6 cellular contexts compared by ENCODE assay signal in the genomic region with DNA sequence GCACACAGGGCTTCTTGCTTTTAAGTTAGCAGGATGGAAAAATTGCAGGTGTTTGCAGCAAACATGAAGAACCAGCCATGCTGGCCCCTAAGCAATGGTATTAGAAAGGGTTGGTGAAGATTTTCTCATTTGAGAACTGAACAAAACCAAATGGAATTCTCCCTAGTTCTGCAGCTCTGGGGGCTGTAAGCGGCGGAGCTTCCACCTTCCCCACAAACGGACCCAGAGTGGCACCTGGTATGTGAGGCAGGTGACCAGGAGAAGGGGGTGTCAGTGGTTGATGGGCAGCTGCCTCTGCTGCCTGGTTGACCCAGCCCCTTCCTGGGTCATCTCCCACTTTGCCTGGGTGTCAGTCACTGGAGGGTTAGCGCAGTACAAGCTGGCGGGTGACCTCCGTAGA. TPM values are rescaled to one million over a fixed set of nuclear protein-coding genes. Genes with fewer than 3 reads are reported as not detected.
DNase-seq lines count a peak whose midpoint lies in the region; ATAC-seq, FAIRE-seq and TF ChIP-seq lines count a peak whose summit lies in the region.
"Not testable (repeated sequence)": the region's sequence is repeated elsewhere in the genome, so short reads cannot be mapped to it uniquely, and the experiment has no call there.

No MANE protein-coding gene starts in this region.

- H3K27me3 ChIP-seq in K562 (ENCODE audit: control insufficient read depth in 2 of 2, insufficient read depth in 2 of 2, low read length in 2 of 2) = not testable (repeated sequence)

- not testable (repeated sequence) for H3K36me3 ChIP-seq in K562 (ENCODE audit: control insufficient read depth, insufficient read depth, low read length); kidney (ENCODE audit: control insufficient read depth in 1 of 2, insufficient read depth in 2 of 2, low read length in 2 of 2)

- POLR2A ChIA-PET in K562 (lab: Yijun Ruan, JAX) = not testable (repeated sequence)

- H3K4me2 ChIP-seq in K562 (ENCODE audit: insufficient read depth, low read length) = not testable (repeated sequence)

- BruUV-seq in K562 (replicated peaks; lab: Mats Ljungman, UMichigan) = not testable (repeated sequence)

- not testable (repeated sequence) for H4K20me1 ChIP-seq in K562 (replicated peaks; ENCODE audit: control insufficient read depth, insufficient read depth, low read length)

- in situ Hi-C loops in K562 (cut with MboI) = not testable (repeated sequence)

- not testable (repeated sequence) for H2AFZ ChIP-seq in K562 (ENCODE audit: low read depth, low read length)

- H3K9ac ChIP-seq in K562 (ENCODE audit: insufficient read depth in 1 of 2, low read depth in 2 of 2, low read length in 2 of 2); kidney (ENCODE audit: low read length in 2 of 2): not testable (repeated sequence)

- TF ChIP-seq RAD21 in K562 (CRISPR knock-in tag; conservative IDR thresholded peaks at IDR 0.05 in 1 of 2, IDR thresholded peaks at IDR 0.05 in 1 of 2) = not testable (repeated sequence)

- not testable (repeated sequence) for H3K79me2 ChIP-seq in K562 (ENCODE audit: control insufficient read depth, insufficient read depth, low read length)

- intact Hi-C loops in activated CD4-positive, alpha-beta T cell treated with anti-CD3 and anti-CD28 coated beads, Interleukin-2, amount 10 ng/mL, durations not matched to agents 24 days and 14 days (cut with micrococcal nuclease); K562 (cut with micrococcal nuclease); kidney (cut with DNase I); posterior vena cava (cut with DNase I): not testable (repeated sequence)

- not testable (repeated sequence) for H3K4me1 Mint-ChIP-seq in activated CD4-positive, alpha-beta T cell treated with anti-CD3 and anti-CD28 coated beads, Interleukin-2, amount 10 ng/mL, durations not matched to agents 24 days and 14 days

- H3K9me1 ChIP-seq in K562 (ENCODE audit: control insufficient read depth, insufficient read depth, low read length) = not testable (repeated sequence)

- H3K4me3 Mint-ChIP-seq in activated CD4-positive, alpha-beta T cell treated with anti-CD3 and anti-CD28 coated beads, Interleukin-2, amount 10 ng/mL, durations not matched to agents 24 days and 14 days = not testable (repeated sequence)

- not testable (repeated sequence) for H3K4me3 ChIP-seq in K562; kidney (ENCODE audit: low read length in 2 of 2)

- not testable (repeated sequence) for H3K27me3 Mint-ChIP-seq in activated CD4-positive, alpha-beta T cell treated with anti-CD3 and anti-CD28 coated beads, Interleukin-2, amount 10 ng/mL, durations not matched to agents 24 days and 14 days

- not testable (repeated sequence) for H3K27ac ChIP-seq in K562 (ENCODE audit: extremely low read depth, low read depth, low read length); kidney (ENCODE audit: low read depth in 2 of 2, low read length in 2 of 2)

- ATAC-seq in K562 = peak; percentile 51

- FAIRE-seq in K562 (lab: Jason Lieb, UNC); kidney (lab: Jason Lieb, UNC): not testable (repeated sequence)

- TF ChIP-seq POLR2A in K562 (conservative IDR thresholded peaks at IDR 0.05) = not testable (repeated sequence)

- TF ChIP-seq CTCF in K562 (IDR thresholded peaks at IDR 0.05 in 2 of 3, conservative IDR thresholded peaks at IDR 0.05 in 1 of 3; ENCODE audit: insufficient read depth in 2 of 3, low read depth in 1 of 3, low read length in 3 of 3); kidney (IDR thresholded peaks at IDR 0.05; ENCODE audit: borderline replicate concordance, extremely low read depth, insufficient read depth): not testable (repeated sequence)

- not testable (repeated sequence) for H3K27ac Mint-ChIP-seq in activated CD4-positive, alpha-beta T cell treated with anti-CD3 and anti-CD28 coated beads, Interleukin-2, amount 10 ng/mL, durations not matched to agents 24 days and 14 days

- TF ChIP-seq EP300 in K562 (IDR thresholded peaks at IDR 0.05; ENCODE audit: low read length) = not testable (repeated sequence)

- not testable (repeated sequence) for H3K9me3 Mint-ChIP-seq in activated CD4-positive, alpha-beta T cell treated with anti-CD3 and anti-CD28 coated beads, Interleukin-2, amount 10 ng/mL, durations not matched to agents 24 days and 14 days

- H3K9me3 ChIP-seq in K562 (replicated peaks; ENCODE audit: control insufficient read depth, insufficient read depth, low read depth, low read length); kidney (ENCODE audit: control insufficient read depth in 1 of 2, low read length in 2 of 2): not testable (repeated sequence)

- not testable (repeated sequence) for H3K4me1 ChIP-seq in K562 (replicated peaks in 1 of 2; ENCODE audit: control insufficient read depth in 2 of 2, insufficient read depth in 2 of 2, low read length in 2 of 2); kidney (ENCODE audit: control insufficient read depth in 1 of 2, insufficient read depth in 1 of 2, low read depth in 1 of 2, low read length in 2 of 2)

- CTCF ChIA-PET in K562 (lab: Yijun Ruan, JAX; ENCODE audit: low intra/inter-chr PET ratio) = not testable (repeated sequence)

- not testable (repeated sequence) for H3K36me3 Mint-ChIP-seq in activated CD4-positive, alpha-beta T cell treated with anti-CD3 and anti-CD28 coated beads, Interleukin-2, amount 10 ng/mL, durations not matched to agents 24 days and 14 days (ENCODE audit: low read depth)

- WGBS in K562 (ENCODE audit: insufficient coverage, low coverage, missing lambda C conversion rate) = 67% methylated on average over 3 of the region's 6 CpGs

- DNase-seq in activated CD4-positive, alpha-beta T cell treated with anti-CD3 and anti-CD28 coated beads, Interleukin-2, amount 10 ng/mL, durations not matched to agents 24 days and 14 days = peak; percentile 37
- peak; percentile 60 for DNase-seq in activated effector memory CD4-positive, alpha-beta T cell treated with anti-CD3 and anti-CD28 coated beads, Interleukin-2, amount 50 U/mL, for 16 hours
- not testable (repeated sequence) for DNase-seq in K562 (ENCODE audit: extremely low read depth in 1 of 4, low spot score in 3 of 4)
- peak; percentile 32 for DNase-seq in kidney
- DNase-seq in mesenteric fat pad (ENCODE audit: low spot score) = peak; percentile 35
- DNase-seq in posterior vena cava (ENCODE audit: low spot score) = peak; percentile 53

RNA-seq across cellular contexts. Expression of gene GOLGA8B, which starts 22.6 kb away (rescaled TPM):
- total RNA-seq in activated CD4-positive, alpha-beta T cell treated with anti-CD3 and anti-CD28 coated beads, Interleukin-2, amount 10 ng/mL, durations not matched to agents 24 days and 14 days = 210 and 234 TPM in 2 replicates
- total RNA-seq in K562 (2011; cell fraction: chromatin; rRNA removed; ENCODE audit: low replicate concordance) = 390 and 496 TPM in 2 replicates
- 104 and 126 TPM in 2 replicates for total RNA-seq in K562 (2011; cell fraction: nucleolus; rRNA removed)
- total RNA-seq in K562 (2011; cell fraction: nucleoplasm; rRNA removed) = 172 and 193 TPM in 2 replicates
- total RNA-seq in K562 (2014; rRNA removed) = 42.7 and 54.1 TPM in 2 replicates
- total RNA-seq in K562 (2014; rRNA removed; fragmentation: Illumina TruSeq; extraction: Trizol) = 45.5 and 53.2 TPM in 2 replicates
- 33.8 TPM in 2 replicates for total RNA-seq in K562 (2015; rRNA removed; fragmentation: Illumina TruSeq; extraction: Trizol)
- 65.3 and 79.5 TPM in 2 replicates for total RNA-seq in K562 (2021)
- 120 and 133 TPM in 2 replicates for polyA plus RNA-seq in K562 (2011; rRNA removed)
- 20.2 and 43.3 TPM in 2 replicates for polyA plus RNA-seq in K562 (2011; cell fraction: cytosol; rRNA removed)
- polyA plus RNA-seq in K562 (2011; cell fraction: nucleus; rRNA removed) = 403 and 445 TPM in 2 replicates
- 46.7 and 119 TPM in 2 replicates for polyA plus RNA-seq in K562 (2012)
- polyA plus RNA-seq in K562 (2014; fragmentation: Illumina TruSeq; extraction: Trizol) = 63.1 and 84.4 TPM in 2 replicates
- polyA plus RNA-seq in K562 (2014; fragmentation: Nextera tagmentation; extraction: Ambion mirVana) = 10 to 100 TPM in 1 of 2 experiments, 1 to 10 TPM in 1; 7.9 to 10.2 TPM
- 166 and 236 TPM in 2 replicates for polyA plus RNA-seq in K562 (2014; rRNA removed)
- polyA minus RNA-seq in K562 (2011; rRNA and poly(A)+ RNA removed) = 15.1 and 27.9 TPM in 2 replicates
- polyA minus RNA-seq in K562 (2011; cell fraction: cytosol; rRNA and poly(A)+ RNA removed) = 7.1 and 13.0 TPM in 2 replicates
- polyA minus RNA-seq in K562 (2011; cell fraction: nucleus; rRNA and poly(A)+ RNA removed) = 54.5 and 77.9 TPM in 2 replicates
- total RNA-seq in kidney = 125 TPM
- 21.4 TPM for polyA plus RNA-seq in kidney (ENCODE audit: insufficient read depth, low read depth, low replicate concordance)
- 39.8 TPM for total RNA-seq in mesenteric fat pad
- total RNA-seq in posterior vena cava = 10 to 100 TPM; 41.8 to 52.0 TPM
